ENCODE assay signal across 12 cellular contexts in genomic region chr1:212981025-212981495, GRCh38. TPM values are rescaled to one million over a fixed set of nuclear protein-coding genes. Genes with fewer than 3 reads are reported as not detected.
DNase-seq lines count a peak whose midpoint lies in the region; ATAC-seq and TF ChIP-seq lines count a peak whose summit lies in the region.
"Had no signal": no experiment of that assay in that cellular context is flagged by ENCODE, and none has a peak within 500 bp of the region (broad histone marks: within the 10 kb centered on the region; RNA-seq: fewer than 3 reads in every experiment).

No MANE protein-coding gene starts in this region.

- CTCF ChIA-PET in activated CD8-positive, alpha-beta memory T cell treated with anti-CD3 and anti-CD28 coated beads, Interleukin-2, amount 10 ng/mL, durations not matched to agents 7 days and 5 days (lab: Charles Lee) = interaction anchor here (1.4 kb wide), 1 partner anchor 524 kb away, joined by 4 read pairs; no protein-coding TSS in a partner anchor
- CTCF ChIA-PET in activated CD8-positive, alpha-beta T cell treated with anti-CD3 and anti-CD28 coated beads for 36 hours (lab: Charles Lee) = interaction anchor here (0.8 to 1.8 kb wide), 2 partner anchors 13 to 14 kb away, joined by 3 to 6 read pairs; no protein-coding TSS in a partner anchor

- no peak overlapping the region for H3K4me3 Mint-ChIP-seq in activated CD8-positive, alpha-beta memory T cell treated with anti-CD3 and anti-CD28 coated beads, Interleukin-2, amount 10 ng/mL, durations not matched to agents 7 days and 5 days
- H3K4me3 Mint-ChIP-seq in activated CD8-positive, alpha-beta T cell treated with anti-CD3 and anti-CD28 coated beads for 36 hours = no peak overlapping the region

- no peaks in the 10 kb centered on the region for H3K4me1 ChIP-seq in aorta (ENCODE audit: control insufficient read depth in 1 of 2, insufficient read depth in 2 of 2, low read length in 2 of 2)

- H3K36me3 ChIP-seq in aorta (ENCODE audit: control insufficient read depth in 1 of 2, insufficient read depth in 2 of 2, low read length in 1 of 2) = no peaks in the 10 kb centered on the region
- H3K36me3 ChIP-seq: tibial nerve had no signal

- no peaks in the 10 kb centered on the region for H3K36me3 Mint-ChIP-seq in activated CD8-positive, alpha-beta memory T cell treated with anti-CD3 and anti-CD28 coated beads, Interleukin-2, amount 10 ng/mL, durations not matched to agents 7 days and 5 days
- H3K36me3 Mint-ChIP-seq in activated CD8-positive, alpha-beta T cell treated with anti-CD3 and anti-CD28 coated beads for 36 hours (ENCODE audit: low read depth) = no peaks in the 10 kb centered on the region

- TF ChIP-seq CTCF in activated CD8-positive, alpha-beta T cell treated with anti-CD3 and anti-CD28 coated beads for 36 hours (IDR thresholded peaks at IDR 0.05) = no peak

- peaks cover 62% of the 10 kb centered on the region for H3K4me1 Mint-ChIP-seq in activated CD8-positive, alpha-beta memory T cell treated with anti-CD3 and anti-CD28 coated beads, Interleukin-2, amount 10 ng/mL, durations not matched to agents 7 days and 5 days
- H3K4me1 Mint-ChIP-seq in activated CD8-positive, alpha-beta T cell treated with anti-CD3 and anti-CD28 coated beads for 36 hours (ENCODE audit: low read depth) = peaks cover 13% of the 10 kb centered on the region

- no peaks in the 10 kb centered on the region for H3K9me3 Mint-ChIP-seq in activated CD8-positive, alpha-beta memory T cell treated with anti-CD3 and anti-CD28 coated beads, Interleukin-2, amount 10 ng/mL, durations not matched to agents 7 days and 5 days (ENCODE audit: low read depth)
- no peaks in the 10 kb centered on the region for H3K9me3 Mint-ChIP-seq in activated CD8-positive, alpha-beta T cell treated with anti-CD3 and anti-CD28 coated beads for 36 hours

- DNase-seq in activated CD8-positive, alpha-beta memory T cell treated with anti-CD3 and anti-CD28 coated beads, Interleukin-2, amount 10 ng/mL, durations not matched to agents 7 days and 5 days = peak; percentile 28
- DNase-seq in activated CD8-positive, alpha-beta memory T cell treated with anti-CD3 and anti-CD28 coated beads, Interleukin-2, amount 50 U/mL, for 4 hours = no peak
- peak; percentile 47 for DNase-seq in astrocyte of the hippocampus (ENCODE audit: low read depth, low spot score)
- DNase-seq in left lobe of liver (ENCODE audit: low spot score) = peak; percentile 49
- DNase-seq in aorta = no peak
- DNase-seq in ureter (ENCODE audit: low spot score) = no peak
- no peak for DNase-seq in activated CD8-positive, alpha-beta T cell treated with anti-CD3 and anti-CD28 coated beads for 36 hours
- DNase-seq: activated T-cell treated with anti-CD3 and anti-CD28 coated beads for 4 hours; stimulated activated CD4-positive, alpha-beta T cell treated with anti-CD3 and anti-CD28 coated beads, Interleukin-1b, Interleukin-23, amount 100 ng/mL, for 48 hours had no signal

- intact Hi-C loops in aorta (cut with DNase I) = no loop called here
- intact Hi-C loops in activated CD8-positive, alpha-beta T cell treated with anti-CD3 and anti-CD28 coated beads for 36 hours (cut with micrococcal nuclease) = no loop called here

- H3K27ac ChIP-seq in aorta (ENCODE audit: low read depth in 1 of 2, low read length in 2 of 2) = no peak overlapping the region
- H3K27ac ChIP-seq: KMS-11, tibial nerve had no signal

- H3K27ac Mint-ChIP-seq in activated CD8-positive, alpha-beta memory T cell treated with anti-CD3 and anti-CD28 coated beads, Interleukin-2, amount 10 ng/mL, durations not matched to agents 7 days and 5 days = no peak overlapping the region
- no peak overlapping the region for H3K27ac Mint-ChIP-seq in activated CD8-positive, alpha-beta T cell treated with anti-CD3 and anti-CD28 coated beads for 36 hours

- no peaks in the 10 kb centered on the region for H3K27me3 ChIP-seq in aorta (ENCODE audit: control insufficient read depth in 1 of 2, insufficient read depth in 2 of 2, low read length in 1 of 2)
- H3K27me3 ChIP-seq: tibial nerve had no signal

- no peak overlapping the region for H3K4me3 ChIP-seq in aorta (ENCODE audit: low read length in 2 of 2)
- H3K4me3 ChIP-seq: tibial nerve had no signal

- H3K9me3 ChIP-seq in aorta (ENCODE audit: control insufficient read depth, low read length) = no peaks in the 10 kb centered on the region
- H3K9me3 ChIP-seq: tibial nerve had no signal

- ATAC-seq in activated CD8-positive, alpha-beta memory T cell treated with anti-CD3 and anti-CD28 coated beads, Interleukin-2, amount 10 ng/mL, durations not matched to agents 7 days and 5 days = no peak
- peak; percentile 63 for ATAC-seq in left lobe of liver
- ATAC-seq in aorta (ENCODE audit: low FRiP score) = peak; percentile 44
- no peak for ATAC-seq in GM21576 (IDR thresholded peaks at IDR 0.05; ENCODE audit: unreplicated experiment)
- ATAC-seq in activated CD8-positive, alpha-beta T cell treated with anti-CD3 and anti-CD28 coated beads for 36 hours = no peak

- WGBS in aorta, 2 donors = 30 to 41% methylated on average over 11 of the region's 11 CpGs

- no peaks in the 10 kb centered on the region for H3K27me3 Mint-ChIP-seq in activated CD8-positive, alpha-beta memory T cell treated with anti-CD3 and anti-CD28 coated beads, Interleukin-2, amount 10 ng/mL, durations not matched to agents 7 days and 5 days
- no peaks in the 10 kb centered on the region for H3K27me3 Mint-ChIP-seq in activated CD8-positive, alpha-beta T cell treated with anti-CD3 and anti-CD28 coated beads for 36 hours

- POLR2A ChIA-PET in activated CD8-positive, alpha-beta T cell treated with anti-CD3 and anti-CD28 coated beads for 36 hours (lab: Charles Lee) = no interaction called here

RNA-seq across cellular contexts. Expression of gene VASH2, which starts 30.7 kb away (rescaled TPM):
- under 1 TPM; 0.73 to 0.79 TPM for total RNA-seq in activated CD8-positive, alpha-beta memory T cell treated with anti-CD3 and anti-CD28 coated beads, Interleukin-2, amount 10 ng/mL, durations not matched to agents 7 days and 5 days
- 0.10 TPM for total RNA-seq in left lobe of liver
- 1 to 10 TPM in 1 of 2 donors, under 1 TPM in 1; 0.29 to 1.8 TPM for total RNA-seq in aorta
- polyA plus RNA-seq in aorta = under 1 TPM; 0.26 to 0.38 TPM
- total RNA-seq in ureter = 1.5 TPM
- under 1 TPM; 0.11 to 0.25 TPM for total RNA-seq in activated CD8-positive, alpha-beta T cell treated with anti-CD3 and anti-CD28 coated beads for 36 hours

RNA-seq across cellular contexts. Expression of gene ANGEL2, which starts 34.6 kb away (rescaled TPM):
- 10 to 100 TPM; 44.2 to 56.4 TPM for total RNA-seq in activated CD8-positive, alpha-beta memory T cell treated with anti-CD3 and anti-CD28 coated beads, Interleukin-2, amount 10 ng/mL, durations not matched to agents 7 days and 5 days
- 15.6 TPM for total RNA-seq in left lobe of liver
- total RNA-seq in aorta = 10 to 100 TPM; 33.5 to 40.4 TPM
- polyA plus RNA-seq in aorta = 10 to 100 TPM; 10.6 to 24.7 TPM
- 43.9 TPM for total RNA-seq in ureter
- total RNA-seq in activated CD8-positive, alpha-beta T cell treated with anti-CD3 and anti-CD28 coated beads for 36 hours = 10 to 100 TPM; 41.1 to 44.2 TPM

Comparison
In these comparisons a context has a peak if more than half of its experiments do, and no peak if none do; other contexts are left out.
1. DNase-seq: peak in activated CD8-positive, alpha-beta memory T cell treated with anti-CD3 and anti-CD28 coated beads, Interleukin-2, amount 10 ng/mL, durations not matched to agents 7 days and 5 days (single experiment), astrocyte of the hippocampus (single experiment) and left lobe of liver (single experiment); none in activated CD8-positive, alpha-beta memory T cell treated with anti-CD3 and anti-CD28 coated beads, Interleukin-2, amount 50 U/mL, for 4 hours (single experiment), aorta (0 of 2), ureter (single experiment) and activated CD8-positive, alpha-beta T cell treated with anti-CD3 and anti-CD28 coated beads for 36 hours (single experiment).
2. ATAC-seq: peak in left lobe of liver (single experiment) and aorta (single experiment); none in activated CD8-positive, alpha-beta memory T cell treated with anti-CD3 and anti-CD28 coated beads, Interleukin-2, amount 10 ng/mL, durations not matched to agents 7 days and 5 days (single experiment), GM21576 (single experiment) and activated CD8-positive, alpha-beta T cell treated with anti-CD3 and anti-CD28 coated beads for 36 hours (single experiment).